ENCODE assay signal across 10 cellular contexts in the genomic region with DNA sequence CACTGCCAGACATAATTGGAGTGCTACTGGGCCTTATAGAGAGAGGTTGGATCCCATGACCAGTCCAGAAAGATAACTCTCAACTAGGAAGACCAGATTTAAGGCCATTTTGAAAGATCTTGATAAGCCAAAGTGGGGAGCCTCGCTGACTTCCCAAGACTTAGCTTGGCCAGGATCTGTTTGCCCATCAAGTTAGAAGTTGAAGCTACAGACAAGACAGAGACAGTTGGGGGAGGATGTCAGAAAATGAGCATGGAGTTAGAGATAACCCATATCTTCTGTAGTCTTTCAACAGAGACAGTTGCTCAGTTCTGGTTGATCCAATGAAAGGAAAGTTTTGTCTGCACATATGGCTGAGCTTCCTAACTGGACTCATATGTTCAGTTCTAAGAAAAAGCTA.
"Had no signal": no experiment of that assay in that cellular context is flagged by ENCODE, and none has a peak within 500 bp of the region (broad histone marks: within the 10 kb centered on the region; RNA-seq: fewer than 3 reads in every experiment).

No MANE protein-coding gene starts in this region.

- H3K4me3 ChIP-seq: GM23338, HAP-1 had no signal

- H3K9me3 ChIP-seq: HAP-1 had no signal

- DNase-seq: H7, HFFc6, Karpas-422, KBM-7 had no signal

- H3K27ac ChIP-seq: HL-60, KMS-11 had no signal

- H3K4me1 ChIP-seq: HAP-1 had no signal

- FAIRE-seq: H1, HepG2 had no signal

- H3K36me3 ChIP-seq: HAP-1 had no signal
